ENCODE assay signal across 15 cellular contexts in the genomic region with DNA sequence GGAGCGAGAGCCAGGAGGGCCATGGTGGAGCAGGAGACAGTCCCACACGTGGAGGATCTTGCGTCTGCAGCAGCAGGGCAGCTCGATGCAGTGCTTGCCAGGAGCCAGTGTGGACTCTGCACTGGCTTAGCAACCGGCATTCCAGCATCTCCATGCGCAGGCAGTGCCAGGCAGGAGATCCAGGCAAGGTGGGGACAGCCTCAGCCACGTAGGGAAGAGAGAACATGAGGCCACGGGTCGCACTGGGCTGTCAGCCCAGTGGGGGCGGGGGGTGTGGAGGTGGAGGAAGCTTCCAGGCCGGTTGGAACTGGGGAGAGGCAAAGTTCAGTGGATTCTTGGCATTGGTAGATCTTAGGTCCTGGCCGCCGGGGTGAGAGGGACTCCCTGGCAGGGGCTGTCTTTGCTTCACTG.
A peak's percentile ranks its signal among the peaks of the same experiment; 100 is the strongest.
DNase-seq lines count a peak whose midpoint lies in the region; ATAC-seq and TF ChIP-seq lines count a peak whose summit lies in the region.
"Had no signal": no experiment of that assay in that cellular context is flagged by ENCODE, and none has a peak within 500 bp of the region (broad histone marks: within the 10 kb centered on the region; RNA-seq: fewer than 3 reads in every experiment).

No MANE protein-coding gene starts in this region.

- no peak overlapping the region for H3K4me3 Mint-ChIP-seq in stimulated activated memory B cell treated with anti-CD40 and anti-IgM and Interleukin-4, amounts not matched to agents 10 μg/mL and 1 μg/mL and 100 μg/mL, for 72 hours
- H3K4me3 Mint-ChIP-seq in effector memory CD8-positive, alpha-beta T cell, result no peak overlapping the region
- no peak overlapping the region for H3K4me3 Mint-ChIP-seq in mesothelial cell of epicardium

- ATAC-seq in left colon, result peak; percentile 70
- peak; percentile 35 for ATAC-seq in stimulated activated memory B cell treated with anti-CD40 and anti-IgM and Interleukin-4, amounts not matched to agents 10 μg/mL and 1 μg/mL and 100 μg/mL, for 72 hours
- ATAC-seq in effector memory CD8-positive, alpha-beta T cell (replicated peaks), result no peak

- H3K27ac Mint-ChIP-seq in stimulated activated memory B cell treated with anti-CD40 and anti-IgM and Interleukin-4, amounts not matched to agents 10 μg/mL and 1 μg/mL and 100 μg/mL, for 72 hours, result no peak overlapping the region
- no peak overlapping the region for H3K27ac Mint-ChIP-seq in effector memory CD8-positive, alpha-beta T cell
- no peak overlapping the region for H3K27ac Mint-ChIP-seq in mesothelial cell of epicardium
- H3K27ac Mint-ChIP-seq: CD8-positive, alpha-beta memory T cell had no signal

- H3K9me3 Mint-ChIP-seq in stimulated activated memory B cell treated with anti-CD40 and anti-IgM and Interleukin-4, amounts not matched to agents 10 μg/mL and 1 μg/mL and 100 μg/mL, for 72 hours, result no peaks in the 10 kb centered on the region
- H3K9me3 Mint-ChIP-seq in effector memory CD8-positive, alpha-beta T cell, result no peaks in the 10 kb centered on the region
- no peaks in the 10 kb centered on the region for H3K9me3 Mint-ChIP-seq in mesothelial cell of epicardium
- H3K9me3 Mint-ChIP-seq: CD8-positive, alpha-beta memory T cell had no signal

- H3K4me1 ChIP-seq in Peyer's patch, result peaks cover 0 to 10% (median 0%) of the 10 kb centered on the region in 4 donors

- peaks cover 10% of the 10 kb centered on the region for H3K4me1 Mint-ChIP-seq in stimulated activated memory B cell treated with anti-CD40 and anti-IgM and Interleukin-4, amounts not matched to agents 10 μg/mL and 1 μg/mL and 100 μg/mL, for 72 hours
- H3K4me1 Mint-ChIP-seq in effector memory CD8-positive, alpha-beta T cell (ENCODE audit: low read depth in 2 of 2), result peaks cover 5 to 9% of the 10 kb centered on the region in 2 donors
- H3K4me1 Mint-ChIP-seq in mesothelial cell of epicardium, result no peaks in the 10 kb centered on the region

- intact Hi-C loops in left colon (cut with DNase I, micrococcal nuclease), result no loop called here

- no peak overlapping the region for H3K27ac ChIP-seq in Peyer's patch
- H3K27ac ChIP-seq: C4-2B had no signal

- no peaks in the 10 kb centered on the region for H3K36me3 Mint-ChIP-seq in stimulated activated memory B cell treated with anti-CD40 and anti-IgM and Interleukin-4, amounts not matched to agents 10 μg/mL and 1 μg/mL and 100 μg/mL, for 72 hours
- H3K36me3 Mint-ChIP-seq in effector memory CD8-positive, alpha-beta T cell (ENCODE audit: insufficient read depth), result no peaks in the 10 kb centered on the region
- H3K36me3 Mint-ChIP-seq in mesothelial cell of epicardium, result peaks cover 12% of the 10 kb centered on the region
- H3K36me3 Mint-ChIP-seq: CD8-positive, alpha-beta memory T cell had no signal

- peaks cover 63% of the 10 kb centered on the region for H3K27me3 Mint-ChIP-seq in stimulated activated memory B cell treated with anti-CD40 and anti-IgM and Interleukin-4, amounts not matched to agents 10 μg/mL and 1 μg/mL and 100 μg/mL, for 72 hours
- peaks cover 18 to 43% of the 10 kb centered on the region in 2 donors for H3K27me3 Mint-ChIP-seq in effector memory CD8-positive, alpha-beta T cell
- no peaks in the 10 kb centered on the region for H3K27me3 Mint-ChIP-seq in mesothelial cell of epicardium (ENCODE audit: low read depth)

- no peak overlapping the region for H3K4me3 ChIP-seq in Peyer's patch

- TF ChIP-seq POLR2A in Peyer's patch (IDR thresholded peaks at IDR 0.05), result no peak

- no peaks in the 10 kb centered on the region for H3K27me3 ChIP-seq in Peyer's patch

- H3K36me3 ChIP-seq in Peyer's patch, result no peaks in the 10 kb centered on the region

- H3K9me3 ChIP-seq in Peyer's patch, result no peaks in the 10 kb centered on the region

- TF ChIP-seq CTCF in Peyer's patch (IDR thresholded peaks at IDR 0.05) (no peak), mesothelial cell of epicardium (IDR thresholded peaks at IDR 0.05; ENCODE audit: unreplicated experiment) (no peak)

- DNase-seq in Peyer's patch, result peak in 2 of 3 donors; percentile 67 to 75
- DNase-seq in left colon, result peak; percentile 23 to 42
- DNase-seq in mucosa of gallbladder (ENCODE audit: low spot score), result peak; percentile 90
- DNase-seq in NCI-H1436 treated with DMSO at 0.1 percent for 48 hours (lab: John Stamatoyannopoulos, UW), result no peak
- no peak for DNase-seq in effector memory CD8-positive, alpha-beta T cell
- DNase-seq in mesothelial cell of epicardium (ENCODE audit: low spot score in 2 of 2, unreplicated experiment in 2 of 2), result no peak
- DNase-seq: Calu3; CD8-positive, alpha-beta memory T cell; Kasumi-1; NCI-H1694 treated with DMSO at 0.1 percent for 48 hours; NCI-H446; NCI-H526; SHP77 had no signal

Comparison
In these comparisons a context has a peak if more than half of its experiments do, and no peak if none do; other contexts are left out.
1. DNase-seq: peak in Peyer's patch (2 of 3), left colon (2 of 2) and mucosa of gallbladder (single experiment); none in NCI-H1436 treated with DMSO at 0.1 percent for 48 hours (single experiment), effector memory CD8-positive, alpha-beta T cell (0 of 3) and mesothelial cell of epicardium (0 of 2).